In the genomic region with DNA sequence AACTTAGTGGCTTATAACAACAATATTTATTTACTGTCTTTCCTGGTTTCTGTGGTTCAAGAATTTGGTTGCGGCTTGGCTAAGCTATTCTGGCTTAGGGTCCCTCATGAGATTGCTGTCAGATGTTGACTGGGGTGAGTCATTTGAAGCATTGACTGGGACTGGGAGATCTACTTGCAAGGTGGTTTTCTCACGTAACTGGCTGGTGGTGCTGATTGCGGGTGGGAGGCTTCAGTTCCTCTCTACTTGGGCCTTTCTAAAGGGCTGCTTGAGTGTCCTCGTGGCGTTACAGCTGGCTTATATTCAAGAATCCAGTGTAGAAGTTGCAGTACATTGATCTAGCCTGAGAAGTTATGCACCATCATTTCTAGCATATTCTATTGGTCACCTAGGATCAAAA, we compare ENCODE assay signal across 32 cellular contexts.
"Had no signal": no experiment of that assay in that cellular context is flagged by ENCODE, and none has a peak within 500 bp of the region (broad histone marks: within the 10 kb centered on the region; RNA-seq: fewer than 3 reads in every experiment).

No MANE protein-coding gene starts in this region.

- H3K4me3 Mint-ChIP-seq: activated CD4-positive, alpha-beta memory T cell treated with anti-CD3 and anti-CD28 coated beads, Interleukin-2, amount 10 ng/mL, durations not matched to agents 7 days and 5 days; activated CD8-positive, alpha-beta memory T cell treated with anti-CD3 and anti-CD28 coated beads, Interleukin-2, amount 10 ng/mL, durations not matched to agents 7 days and 5 days; activated naive CD4-positive, alpha-beta T cell treated with anti-CD3 and anti-CD28 coated beads, Interleukin-2, amount 10 ng/mL, durations not matched to agents 7 days and 5 days; activated naive CD8-positive, alpha-beta T cell; activated naive CD8-positive, alpha-beta T cell treated with anti-CD3 and anti-CD28 coated beads, Interleukin-2, amount 50 U/mL, for 24 hours; central memory CD8-positive, alpha-beta T cell had no signal

- H3K4me1 Mint-ChIP-seq: activated CD4-positive, alpha-beta memory T cell treated with anti-CD3 and anti-CD28 coated beads, Interleukin-2, amount 10 ng/mL, durations not matched to agents 7 days and 5 days; activated CD8-positive, alpha-beta memory T cell treated with anti-CD3 and anti-CD28 coated beads, Interleukin-2, amount 10 ng/mL, durations not matched to agents 7 days and 5 days; activated naive CD4-positive, alpha-beta T cell treated with anti-CD3 and anti-CD28 coated beads, Interleukin-2, amount 10 ng/mL, durations not matched to agents 7 days and 5 days; activated naive CD8-positive, alpha-beta T cell treated with anti-CD3 and anti-CD28 coated beads, Interleukin-2, amount 50 U/mL, for 24 hours; central memory CD8-positive, alpha-beta T cell had no signal

- H3K27ac Mint-ChIP-seq: activated CD4-positive, alpha-beta memory T cell treated with anti-CD3 and anti-CD28 coated beads, Interleukin-2, amount 10 ng/mL, durations not matched to agents 7 days and 5 days; activated CD8-positive, alpha-beta memory T cell treated with anti-CD3 and anti-CD28 coated beads, Interleukin-2, amount 10 ng/mL, durations not matched to agents 7 days and 5 days; activated naive CD4-positive, alpha-beta T cell treated with anti-CD3 and anti-CD28 coated beads, Interleukin-2, amount 10 ng/mL, durations not matched to agents 7 days and 5 days; activated naive CD8-positive, alpha-beta T cell; activated naive CD8-positive, alpha-beta T cell treated with anti-CD3 and anti-CD28 coated beads, Interleukin-2, amount 50 U/mL, for 24 hours had no signal

- H3K36me3 ChIP-seq: brain microvascular endothelial cell, cardiac muscle cell, MG63, WERI-Rb-1 had no signal

- H3K4me3 ChIP-seq: cardiac muscle cell, MG63 had no signal

- H3K9me3 ChIP-seq: MG63 had no signal

- DNase-seq: activated CD4-positive, alpha-beta memory T cell treated with anti-CD3 and anti-CD28 coated beads, Interleukin-2, amount 10 ng/mL, durations not matched to agents 7 days and 5 days; activated CD4-positive, alpha-beta T cell treated with anti-CD3 and anti-CD28 coated beads for 1 hour; activated CD4-positive, alpha-beta T cell treated with anti-CD3 and anti-CD28 coated beads for 48 hours; activated CD4-positive, CD25-positive, alpha-beta regulatory T cell; activated CD8-positive, alpha-beta memory T cell treated with anti-CD3 and anti-CD28 coated beads for 24 hours; activated CD8-positive, alpha-beta memory T cell treated with anti-CD3 and anti-CD28 coated beads, Interleukin-2, amount 10 ng/mL, durations not matched to agents 7 days and 5 days; activated CD8-positive, alpha-beta memory T cell treated with anti-CD3 and anti-CD28 coated beads, Interleukin-2, amount 50 U/mL, for 48 hours; activated effector memory CD4-positive, alpha-beta T cell treated with Interleukin-2 at 50 U/mL for 16 hours; activated naive CD4-positive, alpha-beta T cell treated with anti-CD3 and anti-CD28 coated beads, Interleukin-2, amount 10 ng/mL, durations not matched to agents 7 days and 5 days; activated naive CD8-positive, alpha-beta T cell treated with anti-CD3 and anti-CD28 coated beads, Interleukin-2, amount 50 U/mL, for 24 hours; activated T-cell treated with anti-CD3 and anti-CD28 coated beads, Interleukin-2, amount 50 U/mL, for 48 hours; anterior cingulate cortex; brain microvascular endothelial cell; Karpas-422; MG63; NCI-H1092; NCI-H1436 treated with DMSO at 0.1 percent for 48 hours; NCI-H187; NCI-H2029 treated with DMSO at 0.1 percent for 48 hours; NCI-H2107; NCI-H2171; NCI-H510A treated with DMSO at 0.1 percent for 48 hours; NCI-H526 treated with DMSO at 0.1 percent for 48 hours; NCI-H774; T1000; WERI-Rb-1 had no signal

- H3K27ac ChIP-seq: brain microvascular endothelial cell, cardiac muscle cell, RWPE1, WERI-Rb-1 had no signal

- H3K27me3 Mint-ChIP-seq: activated CD4-positive, alpha-beta memory T cell treated with anti-CD3 and anti-CD28 coated beads, Interleukin-2, amount 10 ng/mL, durations not matched to agents 7 days and 5 days; activated CD8-positive, alpha-beta memory T cell treated with anti-CD3 and anti-CD28 coated beads, Interleukin-2, amount 10 ng/mL, durations not matched to agents 7 days and 5 days; activated naive CD4-positive, alpha-beta T cell treated with anti-CD3 and anti-CD28 coated beads, Interleukin-2, amount 10 ng/mL, durations not matched to agents 7 days and 5 days; activated naive CD8-positive, alpha-beta T cell; activated naive CD8-positive, alpha-beta T cell treated with anti-CD3 and anti-CD28 coated beads, Interleukin-2, amount 50 U/mL, for 24 hours; central memory CD8-positive, alpha-beta T cell had no signal

- H3K36me3 Mint-ChIP-seq: activated CD8-positive, alpha-beta memory T cell treated with anti-CD3 and anti-CD28 coated beads, Interleukin-2, amount 10 ng/mL, durations not matched to agents 7 days and 5 days; activated naive CD4-positive, alpha-beta T cell treated with anti-CD3 and anti-CD28 coated beads, Interleukin-2, amount 10 ng/mL, durations not matched to agents 7 days and 5 days; activated naive CD8-positive, alpha-beta T cell had no signal

- ATAC-seq: activated CD8-positive, alpha-beta memory T cell treated with anti-CD3 and anti-CD28 coated beads, Interleukin-2, amount 10 ng/mL, durations not matched to agents 7 days and 5 days; activated naive CD8-positive, alpha-beta T cell treated with anti-CD3 and anti-CD28 coated beads, Interleukin-2, amount 50 U/mL, for 24 hours; Panc1; Right ventricle myocardium inferior had no signal

- H3K27me3 ChIP-seq: brain microvascular endothelial cell, cardiac muscle cell, MG63 had no signal
